Comparison of ENCODE assay signal across 12 cellular contexts in genomic region chr6:88868559-88868860, GRCh38.
"Had no signal": no experiment of that assay in that cellular context is flagged by ENCODE, and none has a peak within 500 bp of the region (broad histone marks: within the 10 kb centered on the region; RNA-seq: fewer than 3 reads in every experiment).

No MANE protein-coding gene starts in this region.

- H3K27ac ChIP-seq: esophagus muscularis mucosa, heart right ventricle, left lung, parathyroid adenoma, stomach, thyroid gland, uterus had no signal

- H3K9ac ChIP-seq: parathyroid adenoma had no signal

- DNase-seq: activated CD4-positive, alpha-beta T cell treated with anti-CD3 and anti-CD28 coated beads, Interleukin-2, amount 10 ng/mL, durations not matched to agents 7 days and 5 days; activated CD4-positive, CD25-positive, alpha-beta regulatory T cell; activated CD8-positive, alpha-beta memory T cell treated with anti-CD3 and anti-CD28 coated beads for 24 hours; heart right ventricle; left lung; stimulated activated CD4-positive, alpha-beta T cell treated with anti-CD3 and anti-CD28 coated beads, Interleukin-15, amount 100 ng/mL, for 24 hours; stimulated activated CD4-positive, alpha-beta T cell treated with anti-CD3 and anti-CD28 coated beads, Interleukin-4, amount 100 ng/mL, for 4 hours; stomach; thyroid gland; uterus had no signal

- H3K27me3 ChIP-seq: esophagus muscularis mucosa, heart right ventricle, left lung, stomach, thyroid gland, uterus had no signal

- H3K4me3 ChIP-seq: esophagus muscularis mucosa, heart right ventricle, left lung, stomach, thyroid gland, uterus had no signal

- H2AFZ ChIP-seq: parathyroid adenoma had no signal

- H3K36me3 ChIP-seq: esophagus muscularis mucosa, left lung, stomach, thyroid gland, uterus had no signal

- H3K4me1 ChIP-seq: heart right ventricle, left lung, parathyroid adenoma, stomach, thyroid gland, uterus had no signal

- H3K9me3 ChIP-seq: esophagus muscularis mucosa, heart right ventricle, left lung, stomach, thyroid gland, uterus had no signal

- H3K79me2 ChIP-seq: parathyroid adenoma had no signal
